Comparison of ENCODE assay signal across 8 cellular contexts in the genomic region with DNA sequence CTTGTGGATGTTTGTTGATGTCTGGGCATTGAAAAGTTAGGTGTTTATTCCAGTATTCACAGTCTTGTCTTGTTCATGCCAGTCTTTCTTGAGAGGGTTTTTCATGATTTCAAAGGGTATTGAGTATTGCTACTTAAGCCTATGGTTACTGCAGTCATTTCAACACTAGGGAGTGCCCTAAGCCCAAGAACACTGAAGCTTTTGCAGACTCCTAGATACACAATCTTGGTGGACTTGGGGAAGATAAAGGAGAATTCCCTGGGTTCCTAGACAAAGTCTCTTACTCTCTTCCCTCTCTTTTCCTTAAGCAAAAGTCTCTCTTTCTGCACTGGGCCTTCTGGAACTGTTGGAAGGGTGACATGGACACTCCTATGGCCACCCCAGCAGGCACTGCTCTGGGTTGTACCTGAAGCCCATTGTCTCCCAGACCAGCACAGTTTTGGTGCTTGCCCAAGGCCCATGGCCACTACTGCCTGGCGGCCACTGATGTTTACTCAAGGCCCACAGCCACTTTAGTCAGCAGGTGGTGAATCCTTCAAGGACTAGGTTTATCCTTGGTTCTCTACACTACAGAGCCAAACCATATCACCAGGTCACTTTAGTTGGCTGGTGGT. TPM values are rescaled to one million over a fixed set of nuclear protein-coding genes. Genes with fewer than 3 reads are reported as not detected.
A peak's percentile ranks its signal among the peaks of the same experiment; 100 is the strongest.
DNase-seq lines count a peak whose midpoint lies in the region; ATAC-seq and TF ChIP-seq lines count a peak whose summit lies in the region.

No MANE protein-coding gene starts in this region.

- CTCF ChIA-PET in AG04450 (lab: Charles Lee): interaction anchor here (0.7 to 6.7 kb wide), 4 partner anchors 8 to 154 kb away, joined by 3 to 89 read pairs (median 4); a partner anchor contains a TSS

- H3K4me3 ChIP-seq in AG04450 (ENCODE audit: low read depth, low read length) (no peak overlapping the region), osteoblast (ENCODE audit: insufficient read depth, low read length) (no peak overlapping the region), heart left ventricle (no peak overlapping the region)

- H3K4me1 Mint-ChIP-seq in activated T-helper 17 cell treated with anti-CD3 and anti-CD28 coated beads, Interleukin-2, amount 50 U/mL, for 72 hours: no peaks in the 10 kb centered on the region

- WGBS in heart left ventricle, 4 donors: 48 to 78% (median 77%) methylated on average over 1 of the region's 1 CpG; no CpG with 5 or more reads in 1 of the 4 donors

- H3K9me3 Mint-ChIP-seq in activated T-helper 17 cell treated with anti-CD3 and anti-CD28 coated beads, Interleukin-2, amount 50 U/mL, for 72 hours: peaks cover 16% of the 10 kb centered on the region

- H3K36me3 ChIP-seq in osteoblast (ENCODE audit: insufficient read depth, low read length): no peaks in the 10 kb centered on the region
- H3K36me3 ChIP-seq in heart left ventricle: no peaks in the 10 kb centered on the region

- intact Hi-C loops in heart left ventricle (cut with DNase I): no loop called here

- peak; percentile 81 for ATAC-seq in GM18868 (IDR thresholded peaks at IDR 0.05; ENCODE audit: unreplicated experiment)
- peak; percentile 61 for ATAC-seq in HG03460 (IDR thresholded peaks at IDR 0.05; ENCODE audit: unreplicated experiment)
- ATAC-seq in activated T-helper 17 cell treated with anti-CD3 and anti-CD28 coated beads, Interleukin-2, amount 50 U/mL, for 72 hours (replicated peaks): peak; percentile 70
- ATAC-seq in heart left ventricle: no peak

- POLR2A ChIA-PET in AG04450 (lab: Yijun Ruan, JAX): no interaction called here

- TF ChIP-seq CTCF in AG04450 (IDR thresholded peaks at IDR 0.05; ENCODE audit: low read depth, low read length) (peak; percentile 71), osteoblast (IDR thresholded peaks at IDR 0.05; ENCODE audit: extremely low read depth, low read depth, low read length) (peak; percentile 61), heart left ventricle (IDR thresholded peaks at IDR 0.05) (no peak)

- H3K27me3 Mint-ChIP-seq in activated T-helper 17 cell treated with anti-CD3 and anti-CD28 coated beads, Interleukin-2, amount 50 U/mL, for 72 hours: peaks cover 20% of the 10 kb centered on the region

- H3K4me3 Mint-ChIP-seq in activated T-helper 17 cell treated with anti-CD3 and anti-CD28 coated beads, Interleukin-2, amount 50 U/mL, for 72 hours: no peak overlapping the region

- no peaks in the 10 kb centered on the region for H3K36me3 Mint-ChIP-seq in activated T-helper 17 cell treated with anti-CD3 and anti-CD28 coated beads, Interleukin-2, amount 50 U/mL, for 72 hours (ENCODE audit: low read depth)

- H3K27ac ChIP-seq in AG04450 (ENCODE audit: low read depth, low read length) (no peak overlapping the region), osteoblast (ENCODE audit: low read depth, low read length) (no peak overlapping the region), heart left ventricle (no peak overlapping the region)

- H3K4me2 ChIP-seq in osteoblast (ENCODE audit: insufficient read depth, low read length): no peak overlapping the region

- no peak overlapping the region for H2AFZ ChIP-seq in osteoblast (ENCODE audit: low read length)

- H3K27me3 ChIP-seq in AG04450 (ENCODE audit: control insufficient read depth, insufficient read depth, low read length) (peaks cover 4% of the 10 kb centered on the region), osteoblast (ENCODE audit: insufficient read depth, low read length) (peaks cover 3% of the 10 kb centered on the region), heart left ventricle (peaks cover 0 to 3% (median 0%) of the 10 kb centered on the region in 9 donors)

- H3K4me1 ChIP-seq in osteoblast (ENCODE audit: insufficient read depth, low read length) (no peaks in the 10 kb centered on the region), heart left ventricle (no peaks in the 10 kb centered on the region)

- H4K20me1 ChIP-seq in osteoblast (ENCODE audit: insufficient read depth, low read length): no peaks in the 10 kb centered on the region

- TF ChIP-seq POLR2A in heart left ventricle (IDR thresholded peaks at IDR 0.05): no peak

- H3K27ac Mint-ChIP-seq in activated T-helper 17 cell treated with anti-CD3 and anti-CD28 coated beads, Interleukin-2, amount 50 U/mL, for 72 hours: no peak overlapping the region

- no peaks in the 10 kb centered on the region for H3K79me2 ChIP-seq in osteoblast (ENCODE audit: insufficient read depth, low read length)

- DNase-seq in AG04450 (ENCODE audit: low read depth, low spot score) (peak; percentile 34), osteoblast (ENCODE audit: insufficient read length, low spot score, missing footprints) (no peak), NCI-H1105 treated with DMSO at 0.1 percent for 48 hours (lab: John Stamatoyannopoulos, UW) (no peak), 8988T (no peak), heart left ventricle (no peak)

- H3K9me3 ChIP-seq in AG04450 (ENCODE audit: control insufficient read depth, insufficient read depth, low read length) (no peaks in the 10 kb centered on the region), osteoblast (ENCODE audit: low read depth, low read length) (no peaks in the 10 kb centered on the region), heart left ventricle (peaks cover 0 to 32% (median 8%) of the 10 kb centered on the region in 12 donors)

RNA-seq across cellular contexts. Expression of a gene that starts 24.9 kb away (rescaled TPM):
- polyA plus RNA-seq in AG04450 (2011; rRNA removed): 5.2 and 9.0 TPM in 2 replicates
- polyA minus RNA-seq in AG04450 (2011; rRNA and poly(A)+ RNA removed): 4.3 and 11.0 TPM in 2 replicates
- 10 to 100 TPM; 23.1 to 35.7 TPM for total RNA-seq in activated T-helper 17 cell treated with anti-CD3 and anti-CD28 coated beads, Interleukin-2, amount 50 U/mL, for 72 hours
- total RNA-seq in osteoblast: 29.3 and 30.4 TPM in 2 replicates
- total RNA-seq in heart left ventricle: 1 to 10 TPM; 2.3 to 9.5 (median 3.4) TPM
- polyA plus RNA-seq in heart left ventricle: 1 to 10 TPM; 1.1 to 1.4 TPM

RNA-seq across cellular contexts. Expression of a gene that starts 55.3 kb away (rescaled TPM):
- polyA plus RNA-seq in AG04450 (2011; rRNA removed) (2.9 and 4.3 TPM in 2 replicates), heart left ventricle (1 to 10 TPM; 2.1 to 2.7 TPM)
- polyA minus RNA-seq in AG04450 (2011; rRNA and poly(A)+ RNA removed): 1.9 and 2.5 TPM in 2 replicates
- 10 to 100 TPM; 23.9 to 28.1 TPM for total RNA-seq in activated T-helper 17 cell treated with anti-CD3 and anti-CD28 coated beads, Interleukin-2, amount 50 U/mL, for 72 hours
- total RNA-seq in osteoblast (17.7 and 25.0 TPM in 2 replicates), heart left ventricle (10 to 100 TPM in 1 of 9 donors, 1 to 10 TPM in 8; 4.1 to 38.3 (median 5.1) TPM)

Comparison
In these comparisons a context has a peak if more than half of its experiments do, and no peak if none do; other contexts are left out.
1. CTCF ChIP-seq: peak in AG04450 (single experiment) and osteoblast (single experiment); none in heart left ventricle (0 of 12).
2. ATAC-seq: peak in GM18868 (single experiment), HG03460 (single experiment) and activated T-helper 17 cell treated with anti-CD3 and anti-CD28 coated beads, Interleukin-2, amount 50 U/mL, for 72 hours (single experiment); none in heart left ventricle (0 of 4).